1 cellular context compared by ENCODE assay signal in the genomic region with DNA sequence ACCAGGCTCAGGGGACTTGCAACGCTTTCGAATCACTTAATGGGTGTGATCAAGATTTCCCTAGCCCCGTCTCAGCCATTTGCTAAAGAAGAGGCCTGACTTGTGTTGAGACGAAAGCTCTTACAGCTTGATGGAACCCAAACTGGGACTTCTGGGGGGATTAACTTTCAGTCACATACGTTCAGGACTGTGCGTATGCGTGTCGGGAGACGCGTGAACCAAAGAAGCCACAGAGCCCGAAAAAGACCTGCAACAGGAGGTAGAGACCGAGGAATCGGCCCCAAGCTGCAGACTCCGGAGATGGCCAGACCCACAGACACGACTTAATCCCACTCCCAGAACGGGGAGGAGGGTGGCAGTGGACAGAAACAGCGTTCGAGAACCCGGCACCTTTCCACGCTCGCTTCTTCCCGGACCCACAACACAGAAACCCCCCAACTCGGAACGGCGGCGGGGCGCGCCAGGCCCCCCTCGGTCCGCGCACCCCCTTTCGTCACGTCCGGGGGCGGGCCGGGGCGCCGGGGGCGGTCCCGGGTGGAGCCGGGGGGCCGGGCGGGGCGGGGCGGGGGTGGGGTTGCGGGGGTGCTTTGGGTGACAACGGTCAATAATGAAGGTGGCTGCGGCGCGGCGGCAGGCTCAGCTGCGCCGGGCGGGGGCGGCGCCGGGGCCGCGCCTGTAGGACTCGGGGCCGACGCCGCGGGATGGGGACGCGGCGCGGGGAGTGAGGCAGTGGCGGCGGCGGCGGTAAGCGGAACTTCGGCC.
TF ChIP-seq lines count a peak whose summit lies in the region.

A gene (plus strand): TSS at position 604 of the 762 bp plus-strand sequence. CDS start 256 bp downstream, outside the sequence.

TF ChIP-seq in K562, 482 proteins besides CTCF, POLR2A, EP300 and RAD21 (continued from another document):
- TF ChIP-seq, protein P1, sequence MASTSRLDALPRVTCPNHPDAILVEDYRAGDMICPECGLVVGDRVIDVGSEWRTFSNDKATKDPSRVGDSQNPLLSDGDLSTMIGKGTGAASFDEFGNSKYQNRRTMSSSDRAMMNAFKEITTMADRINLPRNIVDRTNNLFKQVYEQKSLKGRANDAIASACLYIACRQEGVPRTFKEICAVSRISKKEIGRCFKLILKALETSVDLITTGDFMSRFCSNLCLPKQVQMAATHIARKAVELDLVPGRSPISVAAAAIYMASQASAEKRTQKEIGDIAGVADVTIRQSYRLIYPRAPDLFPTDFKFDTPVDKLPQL (IDR thresholded peaks at IDR 0.05; ENCODE audit: extremely low read depth, insufficient read length): no peak
- TF ChIP-seq RBM14 (IDR thresholded peaks at IDR 0.05; ENCODE audit: borderline replicate concordance, insufficient read depth, low read depth, low read length): no peak
- TF ChIP-seq, protein P2, sequence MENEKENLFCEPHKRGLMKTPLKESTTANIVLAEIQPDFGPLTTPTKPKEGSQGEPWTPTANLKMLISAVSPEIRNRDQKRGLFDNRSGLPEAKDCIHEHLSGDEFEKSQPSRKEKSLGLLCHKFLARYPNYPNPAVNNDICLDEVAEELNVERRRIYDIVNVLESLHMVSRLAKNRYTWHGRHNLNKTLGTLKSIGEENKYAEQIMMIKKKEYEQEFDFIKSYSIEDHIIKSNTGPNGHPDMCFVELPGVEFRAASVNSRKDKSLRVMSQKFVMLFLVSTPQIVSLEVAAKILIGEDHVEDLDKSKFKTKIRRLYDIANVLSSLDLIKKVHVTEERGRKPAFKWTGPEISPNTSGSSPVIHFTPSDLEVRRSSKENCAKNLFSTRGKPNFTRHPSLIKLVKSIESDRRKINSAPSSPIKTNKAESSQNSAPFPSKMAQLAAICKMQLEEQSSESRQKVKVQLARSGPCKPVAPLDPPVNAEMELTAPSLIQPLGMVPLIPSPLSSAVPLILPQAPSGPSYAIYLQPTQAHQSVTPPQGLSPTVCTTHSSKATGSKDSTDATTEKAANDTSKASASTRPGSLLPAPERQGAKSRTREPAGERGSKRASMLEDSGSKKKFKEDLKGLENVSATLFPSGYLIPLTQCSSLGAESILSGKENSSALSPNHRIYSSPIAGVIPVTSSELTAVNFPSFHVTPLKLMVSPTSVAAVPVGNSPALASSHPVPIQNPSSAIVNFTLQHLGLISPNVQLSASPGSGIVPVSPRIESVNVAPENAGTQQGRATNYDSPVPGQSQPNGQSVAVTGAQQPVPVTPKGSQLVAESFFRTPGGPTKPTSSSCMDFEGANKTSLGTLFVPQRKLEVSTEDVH (IDR thresholded peaks at IDR 0.05; ENCODE audit: low read depth, partially characterized antibody): no peak
- TF ChIP-seq MAZ (CRISPR knock-in tag; conservative IDR thresholded peaks at IDR 0.05 in 1 of 2, IDR thresholded peaks at IDR 0.05 in 1 of 2): peak; percentile 39 to 88; a peak in 2 of 4 replicates
- no peak for TF ChIP-seq BRCA1 (IDR thresholded peaks at IDR 0.05)
- no peak for TF ChIP-seq BRCA1 (CRISPR knock-in tag; IDR thresholded peaks at IDR 0.05)
- TF ChIP-seq, protein P3, sequence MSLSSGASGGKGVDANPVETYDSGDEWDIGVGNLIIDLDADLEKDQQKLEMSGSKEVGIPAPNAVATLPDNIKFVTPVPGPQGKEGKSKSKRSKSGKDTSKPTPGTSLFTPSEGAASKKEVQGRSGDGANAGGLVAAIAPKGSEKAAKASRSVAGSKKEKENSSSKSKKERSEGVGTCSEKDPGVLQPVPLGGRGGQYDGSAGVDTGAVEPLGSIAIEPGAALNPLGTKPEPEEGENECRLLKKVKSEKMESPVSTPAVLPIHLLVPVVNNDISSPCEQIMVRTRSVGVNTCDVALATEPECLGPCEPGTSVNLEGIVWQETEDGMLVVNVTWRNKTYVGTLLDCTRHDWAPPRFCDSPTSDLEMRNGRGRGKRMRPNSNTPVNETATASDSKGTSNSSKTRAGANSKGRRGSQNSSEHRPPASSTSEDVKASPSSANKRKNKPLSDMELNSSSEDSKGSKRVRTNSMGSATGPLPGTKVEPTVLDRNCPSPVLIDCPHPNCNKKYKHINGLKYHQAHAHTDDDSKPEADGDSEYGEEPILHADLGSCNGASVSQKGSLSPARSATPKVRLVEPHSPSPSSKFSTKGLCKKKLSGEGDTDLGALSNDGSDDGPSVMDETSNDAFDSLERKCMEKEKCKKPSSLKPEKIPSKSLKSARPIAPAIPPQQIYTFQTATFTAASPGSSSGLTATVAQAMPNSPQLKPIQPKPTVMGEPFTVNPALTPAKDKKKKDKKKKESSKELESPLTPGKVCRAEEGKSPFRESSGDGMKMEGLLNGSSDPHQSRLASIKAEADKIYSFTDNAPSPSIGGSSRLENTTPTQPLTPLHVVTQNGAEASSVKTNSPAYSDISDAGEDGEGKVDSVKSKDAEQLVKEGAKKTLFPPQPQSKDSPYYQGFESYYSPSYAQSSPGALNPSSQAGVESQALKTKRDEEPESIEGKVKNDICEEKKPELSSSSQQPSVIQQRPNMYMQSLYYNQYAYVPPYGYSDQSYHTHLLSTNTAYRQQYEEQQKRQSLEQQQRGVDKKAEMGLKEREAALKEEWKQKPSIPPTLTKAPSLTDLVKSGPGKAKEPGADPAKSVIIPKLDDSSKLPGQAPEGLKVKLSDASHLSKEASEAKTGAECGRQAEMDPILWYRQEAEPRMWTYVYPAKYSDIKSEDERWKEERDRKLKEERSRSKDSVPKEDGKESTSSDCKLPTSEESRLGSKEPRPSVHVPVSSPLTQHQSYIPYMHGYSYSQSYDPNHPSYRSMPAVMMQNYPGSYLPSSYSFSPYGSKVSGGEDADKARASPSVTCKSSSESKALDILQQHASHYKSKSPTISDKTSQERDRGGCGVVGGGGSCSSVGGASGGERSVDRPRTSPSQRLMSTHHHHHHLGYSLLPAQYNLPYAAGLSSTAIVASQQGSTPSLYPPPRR (CRISPR knock-in tag; IDR thresholded peaks at IDR 0.05; ENCODE audit: borderline replicate concordance): no peak
- no peak for TF ChIP-seq ZNF143 (CRISPR knock-in tag; IDR thresholded peaks at IDR 0.05)
- TF ChIP-seq, protein P4, sequence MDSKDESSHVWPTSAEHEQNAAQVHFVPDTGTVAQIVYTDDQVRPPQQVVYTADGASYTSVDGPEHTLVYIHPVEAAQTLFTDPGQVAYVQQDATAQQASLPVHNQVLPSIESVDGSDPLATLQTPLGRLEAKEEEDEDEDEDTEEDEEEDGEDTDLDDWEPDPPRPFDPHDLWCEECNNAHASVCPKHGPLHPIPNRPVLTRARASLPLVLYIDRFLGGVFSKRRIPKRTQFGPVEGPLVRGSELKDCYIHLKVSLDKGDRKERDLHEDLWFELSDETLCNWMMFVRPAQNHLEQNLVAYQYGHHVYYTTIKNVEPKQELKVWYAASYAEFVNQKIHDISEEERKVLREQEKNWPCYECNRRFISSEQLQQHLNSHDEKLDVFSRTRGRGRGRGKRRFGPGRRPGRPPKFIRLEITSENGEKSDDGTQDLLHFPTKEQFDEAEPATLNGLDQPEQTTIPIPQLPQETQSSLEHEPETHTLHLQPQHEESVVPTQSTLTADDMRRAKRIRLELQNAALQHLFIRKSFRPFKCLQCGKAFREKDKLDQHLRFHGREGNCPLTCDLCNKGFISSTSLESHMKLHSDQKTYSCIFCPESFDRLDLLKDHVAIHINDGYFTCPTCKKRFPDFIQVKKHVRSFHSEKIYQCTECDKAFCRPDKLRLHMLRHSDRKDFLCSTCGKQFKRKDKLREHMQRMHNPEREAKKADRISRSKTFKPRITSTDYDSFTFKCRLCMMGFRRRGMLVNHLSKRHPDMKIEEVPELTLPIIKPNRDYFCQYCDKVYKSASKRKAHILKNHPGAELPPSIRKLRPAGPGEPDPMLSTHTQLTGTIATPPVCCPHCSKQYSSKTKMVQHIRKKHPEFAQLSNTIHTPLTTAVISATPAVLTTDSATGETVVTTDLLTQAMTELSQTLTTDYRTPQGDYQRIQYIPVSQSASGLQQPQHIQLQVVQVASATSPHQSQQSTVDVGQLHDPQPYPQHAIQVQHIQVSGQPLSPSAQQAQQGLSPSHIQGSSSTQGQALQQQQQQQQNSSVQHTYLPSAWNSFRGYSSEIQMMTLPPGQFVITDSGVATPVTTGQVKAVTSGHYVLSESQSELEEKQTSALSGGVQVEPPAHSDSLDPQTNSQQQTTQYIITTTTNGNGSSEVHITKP (IDR thresholded peaks at IDR 0.05; ENCODE audit: partially characterized antibody): peak; percentile 65
- TF ChIP-seq CBX3 (IDR thresholded peaks at IDR 0.05; ENCODE audit: borderline replicate concordance in 1 of 2, low read length in 2 of 2): peak in 1 of 2 experiments; percentile 24; a peak in 1 of 3 replicates
- 0 out of 2 replicates have a peak, but pooled peaks have one; percentile 22 for TF ChIP-seq DMBX1 (CRISPR knock-in tag; IDR thresholded peaks at IDR 0.05; ENCODE audit: borderline replicate concordance)
- peak; percentile 67; the same call in 1 of the 2 replicates for TF ChIP-seq MTA1 (IDR thresholded peaks at IDR 0.05; ENCODE audit: borderline replicate concordance)
- no peak for TF ChIP-seq ZKSCAN3 (CRISPR knock-in tag; IDR thresholded peaks at IDR 0.05)
- TF ChIP-seq, protein P5, sequence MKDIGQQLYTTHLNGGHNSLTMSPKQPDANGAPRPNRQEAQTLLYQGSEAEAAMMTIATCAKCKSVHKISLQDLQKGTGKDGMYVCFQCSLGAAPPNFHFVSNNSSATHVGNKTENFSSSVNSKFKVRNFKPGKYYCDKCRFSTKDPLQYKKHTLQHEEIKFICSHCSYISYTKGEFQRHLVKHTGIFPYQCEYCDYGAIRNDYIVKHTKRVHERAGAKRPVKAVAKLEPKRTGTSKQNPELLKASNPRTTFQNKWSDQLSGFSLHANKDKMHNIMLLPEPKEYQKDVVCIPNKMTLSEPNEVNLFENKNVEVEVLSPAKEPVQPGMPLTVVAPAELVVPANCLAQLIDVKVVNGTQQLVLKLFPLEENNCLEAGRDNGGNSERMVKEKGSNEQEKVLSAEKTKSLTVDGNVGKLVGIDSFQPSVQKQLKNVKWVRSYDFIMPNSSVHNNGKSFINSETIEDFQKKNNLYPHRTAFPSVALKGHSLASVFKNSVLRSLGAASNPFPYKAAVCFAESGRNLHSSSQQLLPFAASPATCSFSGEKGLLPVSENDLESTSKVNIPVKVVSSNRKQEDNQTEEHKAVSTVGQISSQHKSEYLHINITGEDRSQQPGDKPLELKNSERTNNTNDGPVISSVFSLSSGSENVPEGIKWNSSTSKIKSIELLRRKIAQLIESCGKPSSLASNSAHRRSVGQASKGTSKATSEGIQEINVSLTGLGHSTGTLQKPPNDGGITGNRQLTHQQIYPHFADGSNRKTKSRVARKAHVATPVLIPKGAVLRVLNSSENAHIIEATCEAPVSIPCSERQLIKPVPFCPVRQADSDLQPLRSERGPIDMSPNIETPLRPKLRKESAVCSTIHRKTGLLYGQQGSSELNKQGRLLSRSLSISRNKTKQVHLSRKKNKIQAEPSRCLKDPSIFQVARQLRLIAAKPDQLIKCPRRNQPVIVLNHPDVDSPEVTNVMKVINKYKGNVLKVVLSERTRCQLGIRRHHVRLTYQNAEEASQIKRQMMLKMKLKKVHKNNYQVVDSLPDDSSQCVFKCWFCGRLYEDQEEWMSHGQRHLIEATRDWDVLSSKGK (CRISPR knock-in tag; IDR thresholded peaks at IDR 0.05): no peak
- no peak for TF ChIP-seq ZNF121 (CRISPR knock-in tag; conservative IDR thresholded peaks at IDR 0.05)
- no peak for TF ChIP-seq SIRT6 (IDR thresholded peaks at IDR 0.05; ENCODE audit: low read depth, low read length)
- TF ChIP-seq TCF7 (IDR thresholded peaks at IDR 0.05; ENCODE audit: borderline replicate concordance): no peak
- no peak; a peak in 1 of 4 replicates for TF ChIP-seq RCOR1 (IDR thresholded peaks at IDR 0.05; ENCODE audit: borderline replicate concordance in 1 of 2, low read depth in 2 of 2, low read length in 2 of 2)
- no peak for TF ChIP-seq HDAC6 (IDR thresholded peaks at IDR 0.05; ENCODE audit: low read depth, low read length)
- TF ChIP-seq ARNT (IDR thresholded peaks at IDR 0.05): no peak
- TF ChIP-seq RBM17 (IDR thresholded peaks at IDR 0.05; ENCODE audit: borderline replicate concordance, low read depth, low read length): no peak
- no peak for TF ChIP-seq EWSR1 (IDR thresholded peaks at IDR 0.05; ENCODE audit: borderline replicate concordance, low read depth, partially characterized antibody)
- TF ChIP-seq NRF1 (conservative IDR thresholded peaks at IDR 0.05 in 1 of 2, IDR thresholded peaks at IDR 0.05 in 1 of 2): peak in 1 of 2 experiments; percentile 14; a peak in 2 of 4 replicates
- no peak for TF ChIP-seq ETV1 (tag; conservative IDR thresholded peaks at IDR 0.05; ENCODE audit: low read depth)
- TF ChIP-seq CEBPB (tag; IDR thresholded peaks at IDR 0.05): no peak
- TF ChIP-seq, protein P6, sequence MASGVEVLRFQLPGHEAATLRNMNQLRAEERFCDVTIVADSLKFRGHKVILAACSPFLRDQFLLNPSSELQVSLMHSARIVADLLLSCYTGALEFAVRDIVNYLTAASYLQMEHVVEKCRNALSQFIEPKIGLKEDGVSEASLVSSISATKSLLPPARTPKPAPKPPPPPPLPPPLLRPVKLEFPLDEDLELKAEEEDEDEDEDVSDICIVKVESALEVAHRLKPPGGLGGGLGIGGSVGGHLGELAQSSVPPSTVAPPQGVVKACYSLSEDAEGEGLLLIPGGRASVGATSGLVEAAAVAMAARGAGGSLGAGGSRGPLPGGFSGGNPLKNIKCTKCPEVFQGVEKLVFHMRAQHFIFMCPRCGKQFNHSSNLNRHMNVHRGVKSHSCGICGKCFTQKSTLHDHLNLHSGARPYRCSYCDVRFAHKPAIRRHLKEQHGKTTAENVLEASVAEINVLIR (CRISPR knock-in tag; IDR thresholded peaks at IDR 0.05): peak; percentile 82
